18 cellular contexts compared by ENCODE assay signal in genomic region chr1:190102757-190103326, GRCh38.
"Had no signal": no experiment of that assay in that cellular context is flagged by ENCODE, and none has a peak within 500 bp of the region (broad histone marks: within the 10 kb centered on the region; RNA-seq: fewer than 3 reads in every experiment).

No MANE protein-coding gene starts in this region.

- H3K9me3 Mint-ChIP-seq: stimulated activated naive B cell treated with anti-CD40 and anti-IgM and Interleukin-4, amounts not matched to agents 10 μg/mL and 1 μg/mL and 100 μg/mL, for 72 hours had no signal

- H3K27ac Mint-ChIP-seq: activated T-cell treated with anti-CD3 and anti-CD28 coated beads, Interleukin-2, amount 50 U/mL, for 72 hours; effector memory CD8-positive, alpha-beta T cell; immature natural killer cell; naive thymus-derived CD4-positive, alpha-beta T cell; stimulated activated naive B cell treated with anti-CD40 and anti-IgM and Interleukin-4, amounts not matched to agents 10 μg/mL and 1 μg/mL and 100 μg/mL, for 72 hours had no signal

- H3K36me3 Mint-ChIP-seq: immature natural killer cell; naive thymus-derived CD4-positive, alpha-beta T cell; stimulated activated naive B cell treated with anti-CD40 and anti-IgM and Interleukin-4, amounts not matched to agents 10 μg/mL and 1 μg/mL and 100 μg/mL, for 72 hours had no signal

- H3K4me1 ChIP-seq: adrenal gland, esophagus squamous epithelium, heart right ventricle, sigmoid colon, thyroid gland had no signal

- H3K9me3 ChIP-seq: esophagus squamous epithelium, ovary, sigmoid colon, thyroid gland had no signal

- H3K27me3 ChIP-seq: adrenal gland, esophagus squamous epithelium, heart right ventricle, ovary, sigmoid colon, thyroid gland had no signal

- DNase-seq: activated CD4-positive, alpha-beta T cell treated with anti-CD3 and anti-CD28 coated beads, Interleukin-2, amount 50 U/mL, for 1 hour; activated CD4-positive, CD25-positive, alpha-beta regulatory T cell treated with anti-CD3 and anti-CD28 coated beads, Interleukin-2, amount 50 U/mL, for 72 hours; activated gamma-delta T cell; activated T-cell treated with anti-CD3 and anti-CD28 coated beads, Interleukin-2, amount 50 U/mL, for 72 hours; adrenal gland; effector memory CD8-positive, alpha-beta T cell; esophagus squamous epithelium; heart right ventricle; immature natural killer cell; mesendoderm; naive thymus-derived CD4-positive, alpha-beta T cell; ovary; sigmoid colon; stimulated activated CD4-positive, alpha-beta T cell treated with anti-CD3 and anti-CD28 coated beads, Interleukin-4, amount 100 ng/mL, for 4 hours; stimulated activated naive B cell treated with anti-CD40 and anti-IgM and Interleukin-4, amounts not matched to agents 10 μg/mL and 1 μg/mL and 100 μg/mL, for 72 hours; thyroid gland had no signal

- ATAC-seq: activated naive CD4-positive, alpha-beta T cell treated with anti-CD3 and anti-CD28 coated beads, Interleukin-2, amount 50 U/mL, for 72 hours; activated T-cell treated with anti-CD3 and anti-CD28 coated beads, Interleukin-2, amount 50 U/mL, for 72 hours; effector memory CD8-positive, alpha-beta T cell; heart right ventricle; naive thymus-derived CD4-positive, alpha-beta T cell; stimulated activated naive B cell treated with anti-CD40 and anti-IgM and Interleukin-4, amounts not matched to agents 10 μg/mL and 1 μg/mL and 100 μg/mL, for 72 hours had no signal

- H3K4me1 Mint-ChIP-seq: immature natural killer cell; naive thymus-derived CD4-positive, alpha-beta T cell; stimulated activated naive B cell treated with anti-CD40 and anti-IgM and Interleukin-4, amounts not matched to agents 10 μg/mL and 1 μg/mL and 100 μg/mL, for 72 hours had no signal

- H3K4me3 ChIP-seq: adrenal gland, esophagus squamous epithelium, heart right ventricle, ovary, sigmoid colon, thyroid gland had no signal

- H3K4me3 Mint-ChIP-seq: activated T-cell treated with anti-CD3 and anti-CD28 coated beads, Interleukin-2, amount 50 U/mL, for 72 hours; effector memory CD8-positive, alpha-beta T cell; immature natural killer cell; naive thymus-derived CD4-positive, alpha-beta T cell; stimulated activated naive B cell treated with anti-CD40 and anti-IgM and Interleukin-4, amounts not matched to agents 10 μg/mL and 1 μg/mL and 100 μg/mL, for 72 hours had no signal

- H3K36me3 ChIP-seq: adrenal gland, esophagus squamous epithelium, heart right ventricle, ovary, sigmoid colon, thyroid gland had no signal

- H3K27ac ChIP-seq: adrenal gland, esophagus squamous epithelium, heart right ventricle, ovary, sigmoid colon, thyroid gland, VCaP had no signal

- H3K27me3 Mint-ChIP-seq: effector memory CD8-positive, alpha-beta T cell; naive thymus-derived CD4-positive, alpha-beta T cell; stimulated activated naive B cell treated with anti-CD40 and anti-IgM and Interleukin-4, amounts not matched to agents 10 μg/mL and 1 μg/mL and 100 μg/mL, for 72 hours had no signal
